In the genomic region with DNA sequence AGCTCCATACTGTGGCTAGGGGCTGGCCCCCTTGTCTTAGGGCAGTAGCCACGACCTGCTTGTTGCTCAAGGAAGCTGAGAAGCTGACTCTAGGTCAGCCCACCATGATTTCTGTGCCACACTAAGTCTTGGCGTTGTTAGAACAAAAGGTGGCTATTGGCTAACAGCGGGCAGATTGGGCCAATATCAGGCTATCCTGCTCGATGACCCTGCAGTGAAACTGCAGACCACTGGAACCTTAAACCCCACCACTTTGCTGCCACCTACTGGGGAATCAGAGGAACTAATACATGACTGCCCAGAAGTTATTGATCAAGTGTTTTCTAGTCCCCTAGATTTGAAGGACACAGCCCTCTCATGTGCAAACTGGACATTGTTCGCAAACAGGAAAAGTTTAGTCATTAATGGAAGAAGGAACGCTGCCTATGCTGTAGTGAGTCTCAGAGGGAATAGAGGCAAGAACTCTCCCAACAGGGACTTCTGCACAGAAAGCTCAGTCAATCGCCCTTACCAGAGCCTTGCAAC, we compare ENCODE assay signal across 1 cellular context.
TF ChIP-seq lines count a peak whose summit lies in the region.

No MANE protein-coding gene starts in this region.

TF ChIP-seq in HepG2, 621 proteins besides CTCF, POLR2A, EP300 and RAD21 (continued from another document):
- TF ChIP-seq JUNB (CRISPR knock-in tag; IDR thresholded peaks at IDR 0.05; ENCODE audit: borderline replicate concordance) (no peak), ZFP36 (IDR thresholded peaks at IDR 0.05; ENCODE audit: borderline replicate concordance, low read depth, low read length, partially characterized antibody) (no peak), PHF8 (CRISPR knock-in tag; IDR thresholded peaks at IDR 0.05) (0 out of 2 replicates have a peak, but pooled peaks have one; percentile 17), ZFP41 (CRISPR knock-in tag; IDR thresholded peaks at IDR 0.05; ENCODE audit: borderline replicate concordance) (no peak), SALL1 (CRISPR knock-in tag; IDR thresholded peaks at IDR 0.05) (peak; percentile 90), BHLHE40 (IDR thresholded peaks at IDR 0.05; ENCODE audit: low read length) (no peak), CAMTA2 (CRISPR knock-in tag; IDR thresholded peaks at IDR 0.05; ENCODE audit: borderline replicate concordance) (no peak), SMARCE1 (IDR thresholded peaks at IDR 0.05; ENCODE audit: borderline replicate concordance) (no peak), CHD2 (IDR thresholded peaks at IDR 0.05; ENCODE audit: low read depth, low read length) (no peak), RFXANK (CRISPR knock-in tag; IDR thresholded peaks at IDR 0.05) (no peak), ZNF260 (CRISPR knock-in tag; IDR thresholded peaks at IDR 0.05; ENCODE audit: borderline replicate concordance, low read depth) (no peak)
- TF ChIP-seq, protein P1, sequence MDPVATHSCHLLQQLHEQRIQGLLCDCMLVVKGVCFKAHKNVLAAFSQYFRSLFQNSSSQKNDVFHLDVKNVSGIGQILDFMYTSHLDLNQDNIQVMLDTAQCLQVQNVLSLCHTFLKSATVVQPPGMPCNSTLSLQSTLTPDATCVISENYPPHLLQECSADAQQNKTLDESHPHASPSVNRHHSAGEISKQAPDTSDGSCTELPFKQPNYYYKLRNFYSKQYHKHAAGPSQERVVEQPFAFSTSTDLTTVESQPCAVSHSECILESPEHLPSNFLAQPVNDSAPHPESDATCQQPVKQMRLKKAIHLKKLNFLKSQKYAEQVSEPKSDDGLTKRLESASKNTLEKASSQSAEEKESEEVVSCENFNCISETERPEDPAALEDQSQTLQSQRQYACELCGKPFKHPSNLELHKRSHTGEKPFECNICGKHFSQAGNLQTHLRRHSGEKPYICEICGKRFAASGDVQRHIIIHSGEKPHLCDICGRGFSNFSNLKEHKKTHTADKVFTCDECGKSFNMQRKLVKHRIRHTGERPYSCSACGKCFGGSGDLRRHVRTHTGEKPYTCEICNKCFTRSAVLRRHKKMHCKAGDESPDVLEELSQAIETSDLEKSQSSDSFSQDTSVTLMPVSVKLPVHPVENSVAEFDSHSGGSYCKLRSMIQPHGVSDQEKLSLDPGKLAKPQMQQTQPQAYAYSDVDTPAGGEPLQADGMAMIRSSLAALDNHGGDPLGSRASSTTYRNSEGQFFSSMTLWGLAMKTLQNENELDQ (CRISPR knock-in tag; IDR thresholded peaks at IDR 0.05; ENCODE audit: borderline replicate concordance) = no peak
- TF ChIP-seq, protein P2, sequence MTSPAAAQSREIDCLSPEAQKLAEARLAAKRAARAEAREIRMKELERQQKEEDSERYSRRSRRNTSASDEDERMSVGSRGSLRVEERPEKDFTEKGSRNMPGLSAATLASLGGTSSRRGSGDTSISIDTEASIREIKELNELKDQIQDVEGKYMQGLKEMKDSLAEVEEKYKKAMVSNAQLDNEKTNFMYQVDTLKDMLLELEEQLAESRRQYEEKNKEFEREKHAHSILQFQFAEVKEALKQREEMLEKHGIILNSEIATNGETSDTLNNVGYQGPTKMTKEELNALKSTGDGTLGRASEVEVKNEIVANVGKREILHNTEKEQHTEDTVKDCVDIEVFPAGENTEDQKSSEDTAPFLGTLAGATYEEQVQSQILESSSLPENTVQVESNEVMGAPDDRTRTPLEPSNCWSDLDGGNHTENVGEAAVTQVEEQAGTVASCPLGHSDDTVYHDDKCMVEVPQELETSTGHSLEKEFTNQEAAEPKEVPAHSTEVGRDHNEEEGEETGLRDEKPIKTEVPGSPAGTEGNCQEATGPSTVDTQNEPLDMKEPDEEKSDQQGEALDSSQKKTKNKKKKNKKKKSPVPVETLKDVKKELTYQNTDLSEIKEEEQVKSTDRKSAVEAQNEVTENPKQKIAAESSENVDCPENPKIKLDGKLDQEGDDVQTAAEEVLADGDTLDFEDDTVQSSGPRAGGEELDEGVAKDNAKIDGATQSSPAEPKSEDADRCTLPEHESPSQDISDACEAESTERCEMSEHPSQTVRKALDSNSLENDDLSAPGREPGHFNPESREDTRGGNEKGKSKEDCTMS (CRISPR knock-in tag; conservative IDR thresholded peaks at IDR 0.05) = no peak
- TF ChIP-seq, protein P3, sequence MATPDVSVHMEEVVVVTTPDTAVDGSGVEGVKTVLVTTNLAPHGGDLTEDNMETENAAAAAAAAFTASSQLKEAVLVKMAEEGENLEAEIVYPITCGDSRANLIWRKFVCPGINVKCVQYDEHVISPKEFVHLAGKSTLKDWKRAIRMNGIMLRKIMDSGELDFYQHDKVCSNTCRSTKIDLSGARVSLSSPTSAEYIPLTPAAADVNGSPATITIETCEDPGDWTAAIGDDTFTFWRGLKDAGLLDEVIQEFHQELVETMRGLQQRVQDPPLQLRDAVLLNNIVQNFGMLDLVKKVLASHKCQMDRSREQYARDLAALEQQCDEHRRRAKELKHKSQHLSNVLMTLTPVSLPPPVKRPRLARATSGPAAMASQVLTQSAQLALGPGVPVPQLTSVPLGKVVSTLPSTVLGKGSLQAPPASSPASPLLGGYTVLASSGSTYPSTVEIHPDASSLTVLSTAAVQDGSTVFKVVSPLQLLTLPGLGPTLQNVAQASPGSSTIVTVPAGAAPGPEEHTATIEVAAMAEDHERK (CRISPR knock-in tag; IDR thresholded peaks at IDR 0.05; ENCODE audit: low read depth) = no peak
